ENCODE assay signal across 2 cellular contexts in the genomic region with DNA sequence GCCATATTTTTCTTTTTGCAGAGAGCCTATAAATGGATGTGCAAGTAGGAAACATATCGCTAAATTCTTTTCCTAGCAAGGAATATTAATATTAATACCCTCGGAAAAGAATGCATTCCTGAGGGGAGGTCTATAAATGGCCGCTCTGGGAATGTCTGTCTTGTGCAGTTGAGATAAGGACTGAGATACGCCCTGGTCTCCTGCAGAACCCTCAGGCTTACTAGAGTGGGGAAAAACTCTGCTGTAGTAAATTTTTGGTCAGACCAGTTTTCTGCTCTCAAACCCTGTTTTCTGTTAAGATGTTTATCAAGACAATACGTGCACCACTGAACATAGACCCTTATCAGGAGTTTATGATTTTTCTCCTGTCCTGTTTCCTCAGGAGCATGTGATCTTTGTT. TPM values are rescaled to one million over a fixed set of nuclear protein-coding genes. Genes with fewer than 3 reads are reported as not detected.
"Had no signal": no experiment of that assay in that cellular context is flagged by ENCODE, and none has a peak within 500 bp of the region (broad histone marks: within the 10 kb centered on the region; RNA-seq: fewer than 3 reads in every experiment).

No MANE protein-coding gene starts in this region.

RNA-seq across cellular contexts. Expression of gene CCRL2, which starts 24.8 kb away (rescaled TPM):
- polyA plus RNA-seq: GM23248 had no signal

RNA-seq across cellular contexts. Expression of gene LTF, which starts 32.8 kb away (rescaled TPM):
- polyA plus RNA-seq: GM23248, IMR-90 had no signal
